ENCODE assay signal across 17 cellular contexts in the genomic region with DNA sequence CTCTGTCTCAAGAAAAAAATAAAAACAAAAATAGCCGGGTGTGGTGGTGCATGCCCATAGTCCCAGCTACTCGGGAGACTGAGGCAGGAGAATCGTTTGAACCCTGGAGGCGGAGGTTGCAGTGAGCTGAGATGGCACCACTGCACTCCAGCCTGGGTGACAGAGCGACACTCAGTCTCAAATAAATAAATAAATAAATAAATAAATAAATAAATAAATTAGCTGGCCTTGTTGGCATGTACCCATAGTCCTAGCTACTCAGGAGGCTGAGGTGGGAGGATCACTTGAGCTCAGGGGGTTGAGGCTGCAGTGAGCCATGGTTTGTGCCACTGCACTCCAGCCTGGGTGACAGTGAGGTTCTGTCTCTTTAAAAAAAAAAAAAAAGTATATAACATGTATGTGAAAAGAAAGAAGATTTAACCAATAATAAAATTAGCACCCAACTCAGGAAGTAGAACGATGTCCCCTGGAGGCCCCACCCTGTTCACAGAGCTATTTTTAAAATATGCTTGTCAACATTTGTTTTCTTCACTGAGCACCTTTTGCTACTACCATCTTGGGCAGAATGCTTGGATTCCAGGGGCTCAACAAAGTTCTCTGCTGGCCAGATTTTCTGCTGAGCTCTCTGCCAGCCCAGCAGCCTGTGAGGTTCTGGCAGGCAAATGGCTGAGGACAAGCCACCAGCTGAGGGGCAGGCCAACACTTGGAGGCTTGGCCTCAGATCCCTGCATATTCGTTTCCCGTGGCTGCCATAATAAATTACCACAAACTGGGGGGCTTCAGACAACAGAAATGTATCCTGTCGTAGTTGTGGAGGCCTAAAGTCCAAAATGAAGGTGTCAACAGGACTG. TPM values are rescaled to one million over a fixed set of nuclear protein-coding genes. Genes with fewer than 3 reads are reported as not detected.
A peak's percentile ranks its signal among the peaks of the same experiment; 100 is the strongest.
DNase-seq lines count a peak whose midpoint lies in the region; ATAC-seq, FAIRE-seq and TF ChIP-seq lines count a peak whose summit lies in the region.
"Had no signal": no experiment of that assay in that cellular context is flagged by ENCODE, and none has a peak within 500 bp of the region (broad histone marks: within the 10 kb centered on the region; RNA-seq: fewer than 3 reads in every experiment).

No MANE protein-coding gene starts in this region.

- H3K9me3 ChIP-seq in A673 (ENCODE audit: low read depth, low read length, poor library complexity, severe bottlenecking), result no peaks in the 10 kb centered on the region

- CTCF ChIA-PET in A673 (lab: Charles Lee), result no interaction called here
- CTCF ChIA-PET in activated CD8-positive, alpha-beta T cell treated with anti-CD3 and anti-CD28 coated beads, Interleukin-2, amount 10 ng/mL, durations not matched to agents 7 days and 5 days (lab: Charles Lee), result interaction anchor here (0.8 to 1.7 kb wide), 3 partner anchors 14 to 47 kb away, joined by 3 to 4 read pairs (median 3); no protein-coding TSS in a partner anchor

- intact Hi-C loops in A673 (cut with micrococcal nuclease; ENCODE audit: unreplicated experiment), result no loop called here

- H3K4me3 ChIP-seq in A673 (ENCODE audit: low read depth, low read length, poor library complexity, severe bottlenecking), result no peak overlapping the region
- peak overlapping the region; percentile 25 for H3K4me3 ChIP-seq in GM12865 (ENCODE audit: low read depth, low read length)

- peak overlapping the region; percentile 8 for H3K27ac ChIP-seq in A673 (ENCODE audit: low read depth, low read length, poor library complexity, severe bottlenecking)

- peaks cover 26% of the 10 kb centered on the region for H3K4me1 Mint-ChIP-seq in activated CD8-positive, alpha-beta T cell treated with anti-CD3 and anti-CD28 coated beads, Interleukin-2, amount 10 ng/mL, durations not matched to agents 7 days and 5 days (ENCODE audit: low read depth)
- H3K4me1 Mint-ChIP-seq in memory B cell, result peaks cover 38% of the 10 kb centered on the region

- DNase-seq in A673 (ENCODE audit: low spot score) (no peak), GM12865 (ENCODE audit: low read depth) (peak; percentile 71), memory B cell (ENCODE audit: low spot score in 2 of 2) (no peak), HTR-8/SVneo (ENCODE audit: insufficient read length, low spot score) (no peak), CD1c-positive myeloid dendritic cell (ENCODE audit: extremely low spot score) (no peak)
- no peak for DNase-seq in activated CD8-positive, alpha-beta T cell treated with anti-CD3 and anti-CD28 coated beads, Interleukin-2, amount 10 ng/mL, durations not matched to agents 7 days and 5 days
- DNase-seq: activated naive CD8-positive, alpha-beta T cell treated with anti-CD3 and anti-CD28 coated beads, Interleukin-2, amount 10 ng/mL, durations not matched to agents 7 days and 5 days; DND-41; erythroblast; NCI-H1417; retina; SHP77 treated with DMSO at 0.1 percent for 48 hours; stimulated activated CD4-positive, alpha-beta T cell treated with anti-CD3 and anti-CD28 coated beads, Interleukin-4, amount 100 ng/mL, for 1 hour; stimulated activated naive CD4-positive, alpha-beta T cell had no signal

- H3K4me3 Mint-ChIP-seq in activated CD8-positive, alpha-beta T cell treated with anti-CD3 and anti-CD28 coated beads, Interleukin-2, amount 10 ng/mL, durations not matched to agents 7 days and 5 days, result no peak overlapping the region
- H3K4me3 Mint-ChIP-seq in memory B cell, result peak overlapping the region; percentile 67
- H3K4me3 Mint-ChIP-seq: activated naive CD8-positive, alpha-beta T cell treated with anti-CD3 and anti-CD28 coated beads, Interleukin-2, amount 10 ng/mL, durations not matched to agents 7 days and 5 days had no signal

- H3K4me1 ChIP-seq in A673 (ENCODE audit: insufficient read depth, low read length, poor library complexity, severe bottlenecking), result peaks cover 36% of the 10 kb centered on the region

- no peak for TF ChIP-seq CTCF in A673 (conservative IDR thresholded peaks at IDR 0.05; ENCODE audit: low read depth, low read length)
- TF ChIP-seq CTCF in GM12865 (IDR thresholded peaks at IDR 0.05; ENCODE audit: insufficient read depth, low read depth, low read length, missing control alignments), result no peak

- H3K27me3 Mint-ChIP-seq in activated CD8-positive, alpha-beta T cell treated with anti-CD3 and anti-CD28 coated beads, Interleukin-2, amount 10 ng/mL, durations not matched to agents 7 days and 5 days (ENCODE audit: low read depth), result no peaks in the 10 kb centered on the region
- H3K27me3 Mint-ChIP-seq in memory B cell, result no peaks in the 10 kb centered on the region
- H3K27me3 Mint-ChIP-seq: activated naive CD8-positive, alpha-beta T cell treated with anti-CD3 and anti-CD28 coated beads, Interleukin-2, amount 10 ng/mL, durations not matched to agents 7 days and 5 days had no signal

- no peak for ATAC-seq in activated CD8-positive, alpha-beta T cell treated with anti-CD3 and anti-CD28 coated beads, Interleukin-2, amount 10 ng/mL, durations not matched to agents 7 days and 5 days
- peak; percentile 47 for ATAC-seq in memory B cell (ENCODE audit: low read depth)
- no peak for ATAC-seq in HG03571 (IDR thresholded peaks at IDR 0.05; ENCODE audit: unreplicated experiment)
- no peak for ATAC-seq in GM18867 (IDR thresholded peaks at IDR 0.05; ENCODE audit: unreplicated experiment)

- peaks cover 12% of the 10 kb centered on the region for H3K36me3 Mint-ChIP-seq in activated CD8-positive, alpha-beta T cell treated with anti-CD3 and anti-CD28 coated beads, Interleukin-2, amount 10 ng/mL, durations not matched to agents 7 days and 5 days (ENCODE audit: low read depth)
- H3K36me3 Mint-ChIP-seq in memory B cell, result peaks cover 8% of the 10 kb centered on the region

- FAIRE-seq in HTR-8/SVneo (lab: Jason Lieb, UNC), result no peak
- FAIRE-seq: TTC549 had no signal

- H3K9me3 Mint-ChIP-seq in activated CD8-positive, alpha-beta T cell treated with anti-CD3 and anti-CD28 coated beads, Interleukin-2, amount 10 ng/mL, durations not matched to agents 7 days and 5 days (ENCODE audit: insufficient read depth), result no peaks in the 10 kb centered on the region
- H3K9me3 Mint-ChIP-seq in memory B cell, result no peaks in the 10 kb centered on the region
- H3K9me3 Mint-ChIP-seq: activated naive CD8-positive, alpha-beta T cell treated with anti-CD3 and anti-CD28 coated beads, Interleukin-2, amount 10 ng/mL, durations not matched to agents 7 days and 5 days had no signal

- BruUV-seq in A673 (replicated peaks; lab: Mats Ljungman, UMichigan), result no TSS peak

- no peaks in the 10 kb centered on the region for H3K36me3 ChIP-seq in A673 (ENCODE audit: insufficient read depth, low read length, poor library complexity, severe bottlenecking)

- no peaks in the 10 kb centered on the region for H3K27me3 ChIP-seq in A673 (replicated peaks; ENCODE audit: insufficient read depth, low read depth, low read length, poor library complexity)

- H3K27ac Mint-ChIP-seq in activated CD8-positive, alpha-beta T cell treated with anti-CD3 and anti-CD28 coated beads, Interleukin-2, amount 10 ng/mL, durations not matched to agents 7 days and 5 days, result peak overlapping the region; percentile 52
- peak overlapping the region; percentile 45 for H3K27ac Mint-ChIP-seq in memory B cell
- H3K27ac Mint-ChIP-seq: activated naive CD8-positive, alpha-beta T cell treated with anti-CD3 and anti-CD28 coated beads, Interleukin-2, amount 10 ng/mL, durations not matched to agents 7 days and 5 days had no signal

- POLR2A ChIA-PET in A673 (lab: Charles Lee; ENCODE audit: low non-redundant PET), result no interaction called here
- POLR2A ChIA-PET in activated CD8-positive, alpha-beta T cell treated with anti-CD3 and anti-CD28 coated beads, Interleukin-2, amount 10 ng/mL, durations not matched to agents 7 days and 5 days (lab: Charles Lee), result interaction anchor here (0.9 kb wide), 1 partner anchor 150 kb away, joined by 3 read pairs; the partner anchor contains the start of gene COPE

RNA-seq across cellular contexts. Expression of gene SLC25A42, which starts 5.1 kb away (rescaled TPM):
- total RNA-seq in A673 (2021), result 3.5 and 4.5 TPM in 2 replicates
- 10 to 100 TPM; 20.1 to 20.2 TPM for total RNA-seq in activated CD8-positive, alpha-beta T cell treated with anti-CD3 and anti-CD28 coated beads, Interleukin-2, amount 10 ng/mL, durations not matched to agents 7 days and 5 days

RNA-seq across cellular contexts. Expression of gene ARMC6, which starts 35.5 kb away (rescaled TPM):
- total RNA-seq in A673 (2021), result 59.5 and 62.7 TPM in 2 replicates
- 10 to 100 TPM; 33.4 to 35.4 TPM for total RNA-seq in activated CD8-positive, alpha-beta T cell treated with anti-CD3 and anti-CD28 coated beads, Interleukin-2, amount 10 ng/mL, durations not matched to agents 7 days and 5 days

RNA-seq across cellular contexts. Expression of gene SUGP2, which starts 35.6 kb away (rescaled TPM):
- total RNA-seq in A673 (2021), result 120 and 136 TPM in 2 replicates
- total RNA-seq in activated CD8-positive, alpha-beta T cell treated with anti-CD3 and anti-CD28 coated beads, Interleukin-2, amount 10 ng/mL, durations not matched to agents 7 days and 5 days, result 100 to 1,000 TPM; 123 to 124 TPM
